Comparison of ENCODE assay signal across 27 cellular contexts in the genomic region with DNA sequence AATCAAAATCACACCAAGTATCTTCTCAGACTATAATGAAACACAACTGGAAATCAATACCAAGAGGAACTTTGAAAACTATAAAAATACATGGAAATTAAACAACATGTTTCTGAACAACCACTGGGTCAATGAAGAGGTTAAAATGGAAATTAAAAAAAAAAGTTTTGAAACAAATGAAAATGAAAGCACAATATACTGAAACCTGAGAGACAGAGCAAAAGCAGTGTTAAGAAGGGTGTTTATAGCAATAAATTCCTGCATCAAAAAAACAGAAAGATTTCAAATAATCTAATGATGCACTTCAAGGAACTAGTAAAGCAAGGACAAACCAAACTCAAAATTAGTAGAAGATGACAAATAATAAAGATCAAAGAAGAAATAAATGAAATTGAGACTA.
"Had no signal": no experiment of that assay in that cellular context is flagged by ENCODE, and none has a peak within 500 bp of the region (broad histone marks: within the 10 kb centered on the region; RNA-seq: fewer than 3 reads in every experiment).

No MANE protein-coding gene starts in this region.

- H3K27me3 Mint-ChIP-seq: memory B cell; stimulated activated naive CD8-positive, alpha-beta T cell treated with anti-CD3 and anti-CD28 coated beads, Interleukin-15, Interleukin-2, amounts not matched to agents 100 ng/mL and 50 ng/mL, for 24 hours had no signal

- H3K4me1 Mint-ChIP-seq: endodermal cell; natural killer cell; neural crest cell; stimulated activated naive B cell treated with anti-CD40 and anti-IgM and Interleukin-4, amounts not matched to agents 10 μg/mL and 1 μg/mL and 100 μg/mL, for 72 hours had no signal

- H3K4me3 ChIP-seq: dorsolateral prefrontal cortex, esophagus muscularis mucosa, gastroesophageal sphincter, heart left ventricle, hepatocyte, lung, pancreas, right lobe of liver, suprapubic skin, transverse colon, upper lobe of right lung, uterus had no signal

- H3K9me3 Mint-ChIP-seq: endodermal cell; memory B cell; stimulated activated naive B cell treated with anti-CD40 and anti-IgM and Interleukin-4, amounts not matched to agents 10 μg/mL and 1 μg/mL and 100 μg/mL, for 72 hours had no signal

- H3K79me2 ChIP-seq: hepatocyte had no signal

- H3K27ac ChIP-seq: dorsolateral prefrontal cortex, esophagus muscularis mucosa, foreskin keratinocyte, gastroesophageal sphincter, heart left ventricle, hepatocyte, neutrophil, pancreas, right lobe of liver, suprapubic skin, transverse colon, upper lobe of right lung, uterus had no signal

- H2AFZ ChIP-seq: hepatocyte had no signal

- H3K4me3 Mint-ChIP-seq: endodermal cell; memory B cell; natural killer cell; neural crest cell; stimulated activated naive B cell treated with anti-CD40 and anti-IgM and Interleukin-4, amounts not matched to agents 10 μg/mL and 1 μg/mL and 100 μg/mL, for 72 hours; stimulated activated naive CD8-positive, alpha-beta T cell treated with anti-CD3 and anti-CD28 coated beads, Interleukin-15, Interleukin-2, amounts not matched to agents 100 ng/mL and 50 ng/mL, for 24 hours had no signal

- DNase-seq: dorsolateral prefrontal cortex; effector CD4-positive, alpha-beta T cell; endodermal cell; foreskin keratinocyte; heart left ventricle; kidney; natural killer cell; pancreas; retina; right lobe of liver; small intestine; stimulated activated CD4-positive, alpha-beta T cell treated with anti-CD3 and anti-CD28 coated beads, Interleukin-15, amount 100 ng/mL, for 24 hours; stimulated activated CD4-positive, alpha-beta T cell treated with anti-CD3 and anti-CD28 coated beads, Interleukin-2, amount 100 ng/mL, for 48 hours; stimulated activated naive B cell treated with anti-CD40 and anti-IgM and Interleukin-4, amounts not matched to agents 10 μg/mL and 1 μg/mL and 100 μg/mL, for 72 hours; transverse colon; upper lobe of right lung; uterus had no signal

- H3K27ac Mint-ChIP-seq: endodermal cell; memory B cell; natural killer cell; stimulated activated naive B cell treated with anti-CD40 and anti-IgM and Interleukin-4, amounts not matched to agents 10 μg/mL and 1 μg/mL and 100 μg/mL, for 72 hours; stimulated activated naive CD8-positive, alpha-beta T cell treated with anti-CD3 and anti-CD28 coated beads, Interleukin-15, Interleukin-2, amounts not matched to agents 100 ng/mL and 50 ng/mL, for 24 hours had no signal

- H3K4me1 ChIP-seq: esophagus muscularis mucosa, foreskin keratinocyte, gastroesophageal sphincter, heart left ventricle, pancreas, right lobe of liver, suprapubic skin, transverse colon, upper lobe of right lung, uterus had no signal

- ATAC-seq: foreskin keratinocyte; gastroesophageal sphincter; heart left ventricle; left lobe of liver; natural killer cell; pancreas; right lobe of liver; stimulated activated naive B cell treated with anti-CD40 and anti-IgM and Interleukin-4, amounts not matched to agents 10 μg/mL and 1 μg/mL and 100 μg/mL, for 72 hours; upper lobe of right lung had no signal

- H3K4me2 ChIP-seq: hepatocyte had no signal

- H3K27me3 ChIP-seq: dorsolateral prefrontal cortex, esophagus muscularis mucosa, foreskin keratinocyte, gastroesophageal sphincter, heart left ventricle, hepatocyte, neutrophil, pancreas, right lobe of liver, suprapubic skin, transverse colon, upper lobe of right lung, uterus had no signal

- H3K36me3 ChIP-seq: esophagus muscularis mucosa, heart left ventricle, neutrophil, pancreas, right lobe of liver, suprapubic skin, transverse colon, upper lobe of right lung, uterus had no signal

- H3K9me3 ChIP-seq: esophagus muscularis mucosa, gastroesophageal sphincter, neutrophil, pancreas, right lobe of liver, suprapubic skin, transverse colon, upper lobe of right lung, uterus had no signal
